8 cellular contexts compared by ENCODE assay signal in genomic region chr4:184168406-184169019, GRCh38. TPM values are rescaled to one million over a fixed set of nuclear protein-coding genes. Genes with fewer than 3 reads are reported as not detected.
A peak's percentile ranks its signal among the peaks of the same experiment; 100 is the strongest.
DNase-seq lines count a peak whose midpoint lies in the region; ATAC-seq and TF ChIP-seq lines count a peak whose summit lies in the region.

No MANE protein-coding gene starts in this region.

- peak overlapping the region; percentile 37; the same call in 1 of the 2 replicates for H3K27ac Mint-ChIP-seq in WTC11
- H3K27ac Mint-ChIP-seq in central memory CD8-positive, alpha-beta T cell (ENCODE audit: low read depth), result peak overlapping the region; percentile 68

- CTCF ChIA-PET in WTC11 (lab: Charles Lee), result interaction anchor here (0.6 to 3.8 kb wide), 18 partner anchors 9 to 345 kb away, joined by 3 to 26 read pairs (median 6); partner anchors contain the start of gene IRF2

- peaks cover 8% of the 10 kb centered on the region for H3K27me3 Mint-ChIP-seq in WTC11 (ENCODE audit: low read depth)
- peaks cover 93% of the 10 kb centered on the region for H3K27me3 Mint-ChIP-seq in central memory CD8-positive, alpha-beta T cell

- DNase-seq in GM04504 (ENCODE audit: low read depth) (peak; percentile 26), H4 (ENCODE audit: low spot score) (peak; percentile 46), WTC11 (ENCODE audit: low spot score) (peak; percentile 88), kidney glomerular epithelial cell (lab: John Stamatoyannopoulos, UW) (peak; percentile 51), NCI-H2107 treated with DMSO at 0.1 percent for 48 hours (lab: John Stamatoyannopoulos, UW; ENCODE audit: unreplicated experiment) (no peak)
- DNase-seq in central memory CD8-positive, alpha-beta T cell (ENCODE audit: low spot score in 2 of 2), result peak in 1 of 2 donors; percentile 37
- DNase-seq in stimulated activated CD4-positive, alpha-beta T cell treated with anti-CD3 and anti-CD28 coated beads, Interleukin-1b, Interleukin-23, amount 100 ng/mL, for 4 hours (ENCODE audit: low read depth in 2 of 2), result peak; percentile 18 to 53

- no peaks in the 10 kb centered on the region for H3K9me3 Mint-ChIP-seq in WTC11
- no peaks in the 10 kb centered on the region for H3K9me3 Mint-ChIP-seq in central memory CD8-positive, alpha-beta T cell

- peak; percentile 78 for ATAC-seq in WTC11
- no peak for ATAC-seq in central memory CD8-positive, alpha-beta T cell (replicated peaks; ENCODE audit: extremely low read depth, poor library complexity, severe bottlenecking)

- peak overlapping the region; percentile 56 for H3K4me3 Mint-ChIP-seq in WTC11
- H3K4me3 Mint-ChIP-seq in central memory CD8-positive, alpha-beta T cell, result no peak overlapping the region

- POLR2A ChIA-PET in WTC11 (lab: Charles Lee), result no interaction called here

- no peaks in the 10 kb centered on the region for H3K36me3 Mint-ChIP-seq in WTC11
- H3K36me3 Mint-ChIP-seq in central memory CD8-positive, alpha-beta T cell (ENCODE audit: insufficient read depth), result no peaks in the 10 kb centered on the region

- peaks cover 64% of the 10 kb centered on the region for H3K4me1 Mint-ChIP-seq in WTC11
- peaks cover 6% of the 10 kb centered on the region for H3K4me1 Mint-ChIP-seq in central memory CD8-positive, alpha-beta T cell

- TF ChIP-seq CTCF in LNCAP (IDR thresholded peaks at IDR 0.05) (peak; percentile 86), WTC11 (IDR thresholded peaks at IDR 0.05) (peak; percentile 91)

TF ChIP-seq in WTC11, 78 proteins besides CTCF, POLR2A, EP300 and RAD21 (continues in another document):
- TF ChIP-seq NFE2L1 (CRISPR knock-in tag; IDR thresholded peaks at IDR 0.05) (no peak), NR3C1 (CRISPR knock-in tag; conservative IDR thresholded peaks at IDR 0.05; ENCODE audit: low read depth) (no peak), GABPB1 (CRISPR knock-in tag; IDR thresholded peaks at IDR 0.05) (no peak), FOXP1 (CRISPR knock-in tag; IDR thresholded peaks at IDR 0.05; ENCODE audit: borderline replicate concordance) (0 out of 2 replicates have a peak, but pooled peaks have one; percentile 14), AFF4 (CRISPR knock-in tag; IDR thresholded peaks at IDR 0.05; ENCODE audit: borderline replicate concordance) (no peak), GRHL2 (CRISPR knock-in tag; IDR thresholded peaks at IDR 0.05; ENCODE audit: insufficient replicate concordance, severe bottlenecking) (no peak), CREM (CRISPR knock-in tag; IDR thresholded peaks at IDR 0.05) (no peak), ETV6 (CRISPR knock-in tag; IDR thresholded peaks at IDR 0.05) (peak; percentile 22; the same call in 1 of the 2 replicates), ZNF219 (CRISPR knock-in tag; IDR thresholded peaks at IDR 0.05; ENCODE audit: borderline replicate concordance) (no peak), ZNF671 (CRISPR knock-in tag; IDR thresholded peaks at IDR 0.05) (no peak), NR2C2 (CRISPR knock-in tag; IDR thresholded peaks at IDR 0.05) (no peak), ZMAT4 (CRISPR knock-in tag; IDR thresholded peaks at IDR 0.05) (no peak), MYBL2 (CRISPR knock-in tag; IDR thresholded peaks at IDR 0.05) (no peak), USF1 (CRISPR knock-in tag; IDR thresholded peaks at IDR 0.05) (no peak)
- TF ChIP-seq, protein P1, sequence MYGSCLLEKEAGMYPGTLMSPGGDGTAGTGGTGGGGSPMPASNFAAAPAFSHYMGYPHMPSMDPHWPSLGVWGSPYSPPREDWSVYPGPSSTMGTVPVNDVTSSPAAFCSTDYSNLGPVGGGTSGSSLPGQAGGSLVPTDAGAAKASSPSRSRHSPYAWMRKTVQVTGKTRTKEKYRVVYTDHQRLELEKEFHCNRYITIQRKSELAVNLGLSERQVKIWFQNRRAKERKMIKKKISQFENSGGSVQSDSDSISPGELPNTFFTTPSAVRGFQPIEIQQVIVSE (CRISPR knock-in tag; IDR thresholded peaks at IDR 0.05; ENCODE audit: borderline replicate concordance), result no peak
- TF ChIP-seq, protein P2, sequence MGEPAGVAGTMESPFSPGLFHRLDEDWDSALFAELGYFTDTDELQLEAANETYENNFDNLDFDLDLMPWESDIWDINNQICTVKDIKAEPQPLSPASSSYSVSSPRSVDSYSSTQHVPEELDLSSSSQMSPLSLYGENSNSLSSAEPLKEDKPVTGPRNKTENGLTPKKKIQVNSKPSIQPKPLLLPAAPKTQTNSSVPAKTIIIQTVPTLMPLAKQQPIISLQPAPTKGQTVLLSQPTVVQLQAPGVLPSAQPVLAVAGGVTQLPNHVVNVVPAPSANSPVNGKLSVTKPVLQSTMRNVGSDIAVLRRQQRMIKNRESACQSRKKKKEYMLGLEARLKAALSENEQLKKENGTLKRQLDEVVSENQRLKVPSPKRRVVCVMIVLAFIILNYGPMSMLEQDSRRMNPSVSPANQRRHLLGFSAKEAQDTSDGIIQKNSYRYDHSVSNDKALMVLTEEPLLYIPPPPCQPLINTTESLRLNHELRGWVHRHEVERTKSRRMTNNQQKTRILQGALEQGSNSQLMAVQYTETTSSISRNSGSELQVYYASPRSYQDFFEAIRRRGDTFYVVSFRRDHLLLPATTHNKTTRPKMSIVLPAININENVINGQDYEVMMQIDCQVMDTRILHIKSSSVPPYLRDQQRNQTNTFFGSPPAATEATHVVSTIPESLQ (CRISPR knock-in tag; IDR thresholded peaks at IDR 0.05), result no peak
- TF ChIP-seq, protein P3, sequence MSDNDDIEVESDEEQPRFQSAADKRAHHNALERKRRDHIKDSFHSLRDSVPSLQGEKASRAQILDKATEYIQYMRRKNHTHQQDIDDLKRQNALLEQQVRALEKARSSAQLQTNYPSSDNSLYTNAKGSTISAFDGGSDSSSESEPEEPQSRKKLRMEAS (CRISPR knock-in tag; IDR thresholded peaks at IDR 0.05), result peak; percentile 67; the same call in 1 of the 2 replicates
- TF ChIP-seq, protein P4, sequence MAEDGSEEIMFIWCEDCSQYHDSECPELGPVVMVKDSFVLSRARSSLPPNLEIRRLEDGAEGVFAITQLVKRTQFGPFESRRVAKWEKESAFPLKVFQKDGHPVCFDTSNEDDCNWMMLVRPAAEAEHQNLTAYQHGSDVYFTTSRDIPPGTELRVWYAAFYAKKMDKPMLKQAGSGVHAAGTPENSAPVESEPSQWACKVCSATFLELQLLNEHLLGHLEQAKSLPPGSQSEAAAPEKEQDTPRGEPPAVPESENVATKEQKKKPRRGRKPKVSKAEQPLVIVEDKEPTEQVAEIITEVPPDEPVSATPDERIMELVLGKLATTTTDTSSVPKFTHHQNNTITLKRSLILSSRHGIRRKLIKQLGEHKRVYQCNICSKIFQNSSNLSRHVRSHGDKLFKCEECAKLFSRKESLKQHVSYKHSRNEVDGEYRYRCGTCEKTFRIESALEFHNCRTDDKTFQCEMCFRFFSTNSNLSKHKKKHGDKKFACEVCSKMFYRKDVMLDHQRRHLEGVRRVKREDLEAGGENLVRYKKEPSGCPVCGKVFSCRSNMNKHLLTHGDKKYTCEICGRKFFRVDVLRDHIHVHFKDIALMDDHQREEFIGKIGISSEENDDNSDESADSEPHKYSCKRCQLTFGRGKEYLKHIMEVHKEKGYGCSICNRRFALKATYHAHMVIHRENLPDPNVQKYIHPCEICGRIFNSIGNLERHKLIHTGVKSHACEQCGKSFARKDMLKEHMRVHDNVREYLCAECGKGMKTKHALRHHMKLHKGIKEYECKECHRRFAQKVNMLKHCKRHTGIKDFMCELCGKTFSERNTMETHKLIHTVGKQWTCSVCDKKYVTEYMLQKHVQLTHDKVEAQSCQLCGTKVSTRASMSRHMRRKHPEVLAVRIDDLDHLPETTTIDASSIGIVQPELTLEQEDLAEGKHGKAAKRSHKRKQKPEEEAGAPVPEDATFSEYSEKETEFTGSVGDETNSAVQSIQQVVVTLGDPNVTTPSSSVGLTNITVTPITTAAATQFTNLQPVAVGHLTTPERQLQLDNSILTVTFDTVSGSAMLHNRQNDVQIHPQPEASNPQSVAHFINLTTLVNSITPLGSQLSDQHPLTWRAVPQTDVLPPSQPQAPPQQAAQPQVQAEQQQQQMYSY (CRISPR knock-in tag; IDR thresholded peaks at IDR 0.05), result no peak

RNA-seq across cellular contexts. Expression of gene ENPP6, which starts 49.2 kb away (rescaled TPM):
- total RNA-seq in H4 (2014; rRNA removed; shearing (Covaris generic)), result not detected in 2 replicates
- total RNA-seq in WTC11 (2021), result 0.09 to 0.27 TPM (median 0.09 TPM) in 3 replicates
